Comparison of ENCODE assay signal across 10 cellular contexts in genomic region chr6:42009844-42010184, GRCh38. TPM values are rescaled to one million over a fixed set of nuclear protein-coding genes. Genes with fewer than 3 reads are reported as not detected.
DNase-seq lines count a peak whose midpoint lies in the region; ATAC-seq lines count a peak whose summit lies in the region.
"Had no signal": no experiment of that assay in that cellular context is flagged by ENCODE, and none has a peak within 500 bp of the region (broad histone marks: within the 10 kb centered on the region; RNA-seq: fewer than 3 reads in every experiment).

No MANE protein-coding gene starts in this region.

- no peak for DNase-seq in activated CD8-positive, alpha-beta memory T cell treated with anti-CD3 and anti-CD28 coated beads, Interleukin-2, amount 10 ng/mL, durations not matched to agents 7 days and 5 days
- DNase-seq in activated CD8-positive, alpha-beta memory T cell treated with anti-CD3 and anti-CD28 coated beads, Interleukin-2, amount 50 U/mL, for 4 hours, result no peak
- no peak for DNase-seq in SJCRH30
- no peak for DNase-seq in immature natural killer cell
- DNase-seq in stimulated activated naive CD8-positive, alpha-beta T cell treated with anti-CD3 and anti-CD28 coated beads, Interleukin-15, Interleukin-2, amounts not matched to agents 100 U/mL and 50 U/mL, for 24 hours, result no peak
- no peak for DNase-seq in stimulated activated CD4-positive, alpha-beta T cell treated with anti-CD3 and anti-CD28 coated beads, Interleukin-2, amount 100 ng/mL, for 48 hours
- no peak for DNase-seq in NCI-H82 treated with DMSO at 0.1 percent for 48 hours (lab: John Stamatoyannopoulos, UW; ENCODE audit: unreplicated experiment)
- DNase-seq in HUDEP-2 (lab: John Stamatoyannopoulos, UW; ENCODE audit: unreplicated experiment in 76 of 76), result no peak
- DNase-seq: hippocampal formation, right cardiac atrium had no signal

- no peaks in the 10 kb centered on the region for H3K9me3 Mint-ChIP-seq in activated CD8-positive, alpha-beta memory T cell treated with anti-CD3 and anti-CD28 coated beads, Interleukin-2, amount 10 ng/mL, durations not matched to agents 7 days and 5 days (ENCODE audit: low read depth)
- H3K9me3 Mint-ChIP-seq in immature natural killer cell, result no peaks in the 10 kb centered on the region

- H3K36me3 ChIP-seq in SJCRH30, result no peaks in the 10 kb centered on the region

- peaks cover 69% of the 10 kb centered on the region for H3K4me1 Mint-ChIP-seq in activated CD8-positive, alpha-beta memory T cell treated with anti-CD3 and anti-CD28 coated beads, Interleukin-2, amount 10 ng/mL, durations not matched to agents 7 days and 5 days
- peaks cover 83 to 89% of the 10 kb centered on the region in 2 donors for H3K4me1 Mint-ChIP-seq in immature natural killer cell

- peak overlapping the region; percentile 88 for H3K27ac Mint-ChIP-seq in activated CD8-positive, alpha-beta memory T cell treated with anti-CD3 and anti-CD28 coated beads, Interleukin-2, amount 10 ng/mL, durations not matched to agents 7 days and 5 days
- peak overlapping the region; percentile 64 to 87 (median 81) for H3K27ac Mint-ChIP-seq in immature natural killer cell

- H3K4me3 Mint-ChIP-seq in activated CD8-positive, alpha-beta memory T cell treated with anti-CD3 and anti-CD28 coated beads, Interleukin-2, amount 10 ng/mL, durations not matched to agents 7 days and 5 days, result peak overlapping the region; percentile 37
- H3K4me3 Mint-ChIP-seq in immature natural killer cell, result peak overlapping the region; percentile 38 to 77 (median 68)

- H3K9me3 ChIP-seq in SJCRH30 (replicated peaks), result no peaks in the 10 kb centered on the region

- H3K27me3 Mint-ChIP-seq in activated CD8-positive, alpha-beta memory T cell treated with anti-CD3 and anti-CD28 coated beads, Interleukin-2, amount 10 ng/mL, durations not matched to agents 7 days and 5 days, result no peaks in the 10 kb centered on the region
- H3K27me3 Mint-ChIP-seq in immature natural killer cell (ENCODE audit: low read depth in 3 of 3), result peaks cover 0 to 2% (median 0%) of the 10 kb centered on the region in 3 donors

- H3K36me3 Mint-ChIP-seq in activated CD8-positive, alpha-beta memory T cell treated with anti-CD3 and anti-CD28 coated beads, Interleukin-2, amount 10 ng/mL, durations not matched to agents 7 days and 5 days, result peaks cover 18% of the 10 kb centered on the region
- peaks cover 4 to 8% (median 4%) of the 10 kb centered on the region in 3 donors for H3K36me3 Mint-ChIP-seq in immature natural killer cell

- no peaks in the 10 kb centered on the region for H3K27me3 ChIP-seq in SJCRH30

- peaks cover 63% of the 10 kb centered on the region for H3K4me1 ChIP-seq in SJCRH30

- CTCF ChIA-PET in activated CD8-positive, alpha-beta memory T cell treated with anti-CD3 and anti-CD28 coated beads, Interleukin-2, amount 10 ng/mL, durations not matched to agents 7 days and 5 days (lab: Charles Lee), result interaction anchor here (0.7 to 2.1 kb wide), 9 partner anchors 12 to 94 kb away, joined by 3 to 11 read pairs (median 5); no protein-coding TSS in a partner anchor

- peak overlapping the region; percentile 91 for H3K27ac ChIP-seq in SJCRH30

- peak; percentile 7 for ATAC-seq in activated CD8-positive, alpha-beta memory T cell treated with anti-CD3 and anti-CD28 coated beads, Interleukin-2, amount 10 ng/mL, durations not matched to agents 7 days and 5 days
- peak; percentile 44 for ATAC-seq in stimulated activated naive CD8-positive, alpha-beta T cell treated with anti-CD3 and anti-CD28 coated beads, Interleukin-15, Interleukin-2, amounts not matched to agents 100 U/mL and 50 U/mL, for 24 hours

- no peak overlapping the region for H3K4me3 ChIP-seq in SJCRH30

RNA-seq across cellular contexts. Expression of gene TAF8, which starts 40.5 kb away (rescaled TPM):
- 10 to 100 TPM; 50.9 to 53.2 TPM for total RNA-seq in activated CD8-positive, alpha-beta memory T cell treated with anti-CD3 and anti-CD28 coated beads, Interleukin-2, amount 10 ng/mL, durations not matched to agents 7 days and 5 days
- total RNA-seq in SJCRH30 (2014; rRNA removed; shearing (Covaris generic)), result 37.0 and 43.1 TPM in 2 replicates
- polyA plus RNA-seq in immature natural killer cell, result 10 to 100 TPM in 2 of 3 donors, 1 to 10 TPM in 1; 8.5 to 23.0 (median 14.6) TPM
